Comparison of ENCODE assay signal across 8 cellular contexts in genomic region chr17:3636908-3637373, GRCh38. TPM values are rescaled to one million over a fixed set of nuclear protein-coding genes. Genes with fewer than 3 reads are reported as not detected.
DNase-seq lines count a peak whose midpoint lies in the region; ATAC-seq and TF ChIP-seq lines count a peak whose summit lies in the region.

No MANE protein-coding gene starts in this region.

- no peaks in the 10 kb centered on the region for H3K9me2 ChIP-seq in HCT116 (ENCODE audit: insufficient read depth)

- H3K36me3 ChIP-seq in ES-I3 (ENCODE audit: insufficient read depth, low read length) (no peaks in the 10 kb centered on the region; the same call in 1 of the 2 replicates), HCT116 (ENCODE audit: control insufficient read depth in 1 of 2, insufficient read depth in 2 of 2, low read length in 2 of 2) (0 out of 4 replicates have a peak, but pooled peaks cover 0 to 8% of the 10 kb centered on the region in 2 experiments), SJSA1 (peaks cover 11% of the 10 kb centered on the region; the same call in 1 of the 2 replicates), esophagus muscularis mucosa (peaks cover 0 to 25% (median 8%) of the 10 kb centered on the region in 4 donors), parathyroid adenoma (ENCODE audit: control insufficient read depth, insufficient read depth, low read length) (no peaks in the 10 kb centered on the region)

- no peak for TF ChIP-seq CTCF in HCT116 (IDR thresholded peaks at IDR 0.05 in 2 of 3, conservative IDR thresholded peaks at IDR 0.05 in 1 of 3; ENCODE audit: borderline replicate concordance in 1 of 3, insufficient read depth in 1 of 3, low read depth in 2 of 3, low read length in 2 of 3)
- TF ChIP-seq CTCF in esophagus muscularis mucosa (IDR thresholded peaks at IDR 0.05): no peak
- no peak for TF ChIP-seq CTCF in parathyroid adenoma (IDR thresholded peaks at IDR 0.05)
- TF ChIP-seq CTCF in GM13976 (IDR thresholded peaks at IDR 0.05; ENCODE audit: borderline replicate concordance, control extremely low read depth, extremely low read depth, insufficient read depth, missing control alignments): no peak

- H3K27ac ChIP-seq in HCT116 (ENCODE audit: low read depth, low read length) (peak overlapping the region; percentile 94), SJSA1 (0 out of 2 replicates have a peak overlapping the region, but pooled peaks have one; percentile 93), esophagus muscularis mucosa (replicated peaks in 1 of 4) (peak overlapping the region; percentile 89 to 95 (median 90)), parathyroid adenoma (peak overlapping the region; percentile 88)

- ATAC-seq in HCT116: peak; percentile 3

- intact Hi-C loops in HCT116 (cut with micrococcal nuclease) (loop anchor here (5.0 kb wide), 1 partner anchor 100 kb away; no protein-coding TSS in a partner anchor), esophagus muscularis mucosa (cut with DNase I) (loop anchor here (2.0 kb wide), 1 partner anchor 32 kb away; the partner anchor contains the start of genes EMC6 and TAX1BP3)

- WGBS in esophagus muscularis mucosa: 2% methylated on average over 15 of the region's 31 CpGs

- H3K9me3 ChIP-seq in ES-I3 (ENCODE audit: control insufficient read depth, insufficient read depth, low read length) (no peaks in the 10 kb centered on the region), HCT116 (ENCODE audit: control insufficient read depth in 1 of 2, insufficient read depth in 1 of 2, low read depth in 1 of 2, low read length in 2 of 2) (no peaks in the 10 kb centered on the region), SJSA1 (replicated peaks) (no peaks in the 10 kb centered on the region; the same call in 1 of the 2 replicates), esophagus muscularis mucosa (no peaks in the 10 kb centered on the region), parathyroid adenoma (ENCODE audit: control insufficient read depth, low read length) (no peaks in the 10 kb centered on the region)

- no peaks in the 10 kb centered on the region for H4K20me1 ChIP-seq in HCT116 (ENCODE audit: insufficient read depth)

- peak overlapping the region; percentile 94 for H3K4me3 ChIP-seq in HCT116 (replicated peaks in 1 of 2; ENCODE audit: low read depth in 1 of 2, low read length in 2 of 2)
- peak overlapping the region; percentile 80 for H3K4me3 ChIP-seq in SJSA1
- peak overlapping the region; percentile 65 to 99 (median 94) for H3K4me3 ChIP-seq in esophagus muscularis mucosa
- H3K4me3 ChIP-seq in parathyroid adenoma (ENCODE audit: low read depth, low read length): peak overlapping the region; percentile 90

- no peak for TF ChIP-seq RAD21 in HCT116 (IDR thresholded peaks at IDR 0.05; ENCODE audit: low read depth)

- TF ChIP-seq POLR2A in HCT116 (IDR thresholded peaks at IDR 0.05; ENCODE audit: borderline replicate concordance, extremely low read depth, insufficient read depth, insufficient read length): no peak
- TF ChIP-seq POLR2A in esophagus muscularis mucosa (IDR thresholded peaks at IDR 0.05; ENCODE audit: low read depth): no peak

- CTCF ChIA-PET in HCT116 (lab: Charles Lee): interaction anchor here (1.0 to 1.4 kb wide), 2 partner anchors 34 to 102 kb away, joined by 4 to 10 read pairs; no protein-coding TSS in a partner anchor

- POLR2A ChIA-PET in HCT116 (lab: Charles Lee): interaction anchor here (1.3 to 1.5 kb wide), 2 partner anchors 13 to 26 kb away, joined by 3 to 5 read pairs; no protein-coding TSS in a partner anchor

- no peak overlapping the region for H2AFZ ChIP-seq in HCT116 (ENCODE audit: low read depth, low read length, poor library complexity, severe bottlenecking)
- peak overlapping the region; percentile 83 for H2AFZ ChIP-seq in parathyroid adenoma

- RAD21 ChIA-PET in HCT116 (lab: Charles Lee; ENCODE audit: low non-redundant PET in 1 of 2, low total read pairs in 2 of 2, uncharacterized antibody in 2 of 2, unreplicated experiment in 2 of 2): interaction anchor here in 1 of 2 experiments (0.7 kb wide), 1 partner anchor 82 kb away, joined by 6 read pairs; no protein-coding TSS in a partner anchor

- peaks cover 35% of the 10 kb centered on the region for H3K79me2 ChIP-seq in HCT116 (ENCODE audit: insufficient read depth, low read length)
- H3K79me2 ChIP-seq in parathyroid adenoma: peaks cover 16% of the 10 kb centered on the region

- H3K27me3 ChIP-seq in HCT116 (ENCODE audit: insufficient read depth, low read length) (no peaks in the 10 kb centered on the region), SJSA1 (replicated peaks) (no peaks in the 10 kb centered on the region), esophagus muscularis mucosa (no peaks in the 10 kb centered on the region), parathyroid adenoma (ENCODE audit: control insufficient read depth, insufficient read depth, low read length) (no peaks in the 10 kb centered on the region)

- BruUV-seq in HCT116 (replicated peaks; lab: Mats Ljungman, UMichigan): TSS peak; percentile 65

- no peak for TF ChIP-seq EP300 in esophagus muscularis mucosa (IDR thresholded peaks at IDR 0.05)

- no peaks in the 10 kb centered on the region; the same call in 1 of the 2 replicates for H3K4me1 ChIP-seq in ES-I3 (ENCODE audit: insufficient read depth, low read length)
- peaks cover 6 to 15% of the 10 kb centered on the region in 2 experiments; a peak in 3 of 4 replicates for H3K4me1 ChIP-seq in HCT116 (ENCODE audit: control insufficient read depth in 1 of 2, insufficient read depth in 2 of 2, low read length in 2 of 2)
- H3K4me1 ChIP-seq in SJSA1 (replicated peaks): peaks cover 22% of the 10 kb centered on the region
- peaks cover 33 to 45% (median 40%) of the 10 kb centered on the region in 4 donors for H3K4me1 ChIP-seq in esophagus muscularis mucosa
- H3K4me1 ChIP-seq in parathyroid adenoma: peaks cover 5% of the 10 kb centered on the region

- in situ Hi-C loops in GM13976 (cut with MboI; ENCODE audit: low sequenced_read_pairs, unreplicated experiment): loop anchor here (25.0 kb wide), 1 partner anchor 600 kb away; no protein-coding TSS in a partner anchor

- H3K4me2 ChIP-seq in HCT116 (ENCODE audit: low read length): peak overlapping the region; percentile 98
- H3K4me2 ChIP-seq in parathyroid adenoma (ENCODE audit: low read length): peak overlapping the region; percentile 94

- no peak for DNase-seq in HCT116 (ENCODE audit: low read depth, low spot score)
- DNase-seq in SJSA1 (ENCODE audit: low read depth in 1 of 2, low spot score in 2 of 2): no peak
- no peak for DNase-seq in esophagus muscularis mucosa (ENCODE audit: extremely low spot score)
- no peak for DNase-seq in GM13976 (ENCODE audit: low spot score)
- DNase-seq in mucosa of gallbladder (ENCODE audit: low spot score): no peak
- no peak for DNase-seq in foreskin melanocyte

- H3K9ac ChIP-seq in ES-I3 (ENCODE audit: low read depth, low read length): peak overlapping the region; percentile 99
- H3K9ac ChIP-seq in HCT116 (ENCODE audit: low read length): peak overlapping the region; percentile 92
- H3K9ac ChIP-seq in parathyroid adenoma: no peak overlapping the region

TF ChIP-seq in HCT116, 20 proteins besides CTCF, POLR2A, EP300 and RAD21:
- TF ChIP-seq EZH2 (IDR thresholded peaks at IDR 0.05) (no peak), SIN3A (IDR thresholded peaks at IDR 0.05; ENCODE audit: low read depth) (peak; percentile 1; the same call in 1 of the 2 replicates)

RNA-seq across cellular contexts. Expression of gene CTNS, which starts 0.4 kb away (rescaled TPM):
- 7.9 TPM for total RNA-seq in HCT116 (2021; ENCODE audit: unreplicated experiment)
- 6.0 TPM in 2 replicates for polyA plus RNA-seq in HCT116 (2012)
- 8.9 and 26.6 TPM in 2 replicates for total RNA-seq in SJSA1 (2014; rRNA removed; shearing (Covaris generic))
- total RNA-seq in esophagus muscularis mucosa: 10 to 100 TPM; 10.4 to 20.3 (median 15.5) TPM
- total RNA-seq in mucosa of gallbladder: 13.4 TPM

RNA-seq across cellular contexts. Expression of gene SHPK, which starts 0.9 kb away (rescaled TPM):
- total RNA-seq in HCT116 (2021; ENCODE audit: unreplicated experiment): 19.6 TPM
- polyA plus RNA-seq in HCT116 (2012): 9.1 and 9.7 TPM in 2 replicates
- total RNA-seq in SJSA1 (2014; rRNA removed; shearing (Covaris generic)): 9.6 and 11.3 TPM in 2 replicates
- 10 to 100 TPM in 1 of 4 donors, 1 to 10 TPM in 3; 5.0 to 10.7 (median 5.6) TPM for total RNA-seq in esophagus muscularis mucosa
- total RNA-seq in mucosa of gallbladder: 14.5 TPM

RNA-seq across cellular contexts. Expression of gene TRPV1, which starts 27.7 kb away (rescaled TPM):
- 5.5 TPM for total RNA-seq in HCT116 (2021; ENCODE audit: unreplicated experiment)
- polyA plus RNA-seq in HCT116 (2012): 2.6 and 3.9 TPM in 2 replicates
- 0.24 and 1.1 TPM in 2 replicates for total RNA-seq in SJSA1 (2014; rRNA removed; shearing (Covaris generic))
- 1 to 10 TPM; 2.0 to 5.0 (median 3.1) TPM for total RNA-seq in esophagus muscularis mucosa
- 6.4 TPM for total RNA-seq in mucosa of gallbladder

RNA-seq across cellular contexts. Expression of gene TAX1BP3, which starts 31.4 kb away (rescaled TPM):
- total RNA-seq in HCT116 (2021; ENCODE audit: unreplicated experiment): 50.0 TPM
- polyA plus RNA-seq in HCT116 (2012): 53.8 and 55.8 TPM in 2 replicates
- total RNA-seq in SJSA1 (2014; rRNA removed; shearing (Covaris generic)): 230 and 293 TPM in 2 replicates
- 100 to 1,000 TPM in 3 of 4 donors, 10 to 100 TPM in 1; 98.0 to 175 (median 115) TPM for total RNA-seq in esophagus muscularis mucosa
- 158 TPM for total RNA-seq in mucosa of gallbladder

RNA-seq across cellular contexts. Expression of gene EMC6, which starts 31.7 kb away (rescaled TPM):
- 62.4 TPM for total RNA-seq in HCT116 (2021; ENCODE audit: unreplicated experiment)
- 33.2 and 47.7 TPM in 2 replicates for polyA plus RNA-seq in HCT116 (2012)
- 21.5 and 34.3 TPM in 2 replicates for total RNA-seq in SJSA1 (2014; rRNA removed; shearing (Covaris generic))
- total RNA-seq in esophagus muscularis mucosa: 10 to 100 TPM; 15.8 to 38.2 (median 23.6) TPM
- 35.7 TPM for total RNA-seq in mucosa of gallbladder
